8 cellular contexts compared by ENCODE assay signal in genomic region chr14:74921987-74922751, GRCh38. TPM values are rescaled to one million over a fixed set of nuclear protein-coding genes. Genes with fewer than 3 reads are reported as not detected.
DNase-seq lines count a peak whose midpoint lies in the region; ATAC-seq and TF ChIP-seq lines count a peak whose summit lies in the region.

No MANE protein-coding gene starts in this region.

- no peak for ATAC-seq in effector memory CD8-positive, alpha-beta T cell (replicated peaks)
- ATAC-seq in left lobe of liver = no peak

- no peaks in the 10 kb centered on the region for H3F3A ChIP-seq in neural progenitor cell (ENCODE audit: low read depth)

- H2AFZ ChIP-seq in neural progenitor cell (replicated peaks) = peak overlapping the region; percentile 99

- no peak for TF ChIP-seq CTCF in neural progenitor cell (IDR thresholded peaks at IDR 0.05)

- H3K27me3 Mint-ChIP-seq in CD8-positive, alpha-beta memory T cell = peaks cover 4 to 20% of the 10 kb centered on the region in 2 donors
- H3K27me3 Mint-ChIP-seq in effector memory CD8-positive, alpha-beta T cell = peaks cover 30 to 46% of the 10 kb centered on the region in 2 donors
- H3K27me3 Mint-ChIP-seq in neural progenitor cell (ENCODE audit: insufficient read depth, low read depth) = peaks cover 16% of the 10 kb centered on the region

- no peaks in the 10 kb centered on the region for H3K79me2 ChIP-seq in neural progenitor cell (ENCODE audit: low read depth)

- H3K4me3 Mint-ChIP-seq in CD8-positive, alpha-beta memory T cell = peak overlapping the region in 5 of 7 donors; percentile 48 to 76 (median 56)
- H3K4me3 Mint-ChIP-seq in effector memory CD8-positive, alpha-beta T cell = peak overlapping the region; percentile 59 to 60
- peak overlapping the region; percentile 86 for H3K4me3 Mint-ChIP-seq in neural progenitor cell

- CTCF ChIA-PET in CD8-positive, alpha-beta memory T cell (lab: Charles Lee) = interaction anchor here (1.1 to 3.1 kb wide), 6 partner anchors 9 to 167 kb away, joined by 3 to 13 read pairs (median 8); no protein-coding TSS in a partner anchor

- H3K36me3 ChIP-seq in CD8-positive, alpha-beta memory T cell (ENCODE audit: insufficient read depth, low read length) = no peaks in the 10 kb centered on the region
- H3K36me3 ChIP-seq in NT2/D1 (ENCODE audit: insufficient read depth, insufficient read length, low read length) (no peaks in the 10 kb centered on the region), neural progenitor cell (no peaks in the 10 kb centered on the region)

- H3K27ac Mint-ChIP-seq in CD8-positive, alpha-beta memory T cell = peak overlapping the region in 1 of 8 donors; percentile 32
- H3K27ac Mint-ChIP-seq in effector memory CD8-positive, alpha-beta T cell = no peak overlapping the region
- H3K27ac Mint-ChIP-seq in neural progenitor cell = no peak overlapping the region

- H3K4me3 ChIP-seq in CD8-positive, alpha-beta memory T cell (ENCODE audit: low read length) = no peak overlapping the region
- H3K4me3 ChIP-seq in NT2/D1 (ENCODE audit: insufficient read length, low read depth) (peak overlapping the region; percentile 61), neural progenitor cell (peak overlapping the region; percentile 71)

- H3K4me1 Mint-ChIP-seq in CD8-positive, alpha-beta memory T cell = peaks cover 0 to 13% (median 1%) of the 10 kb centered on the region in 3 donors
- H3K4me1 Mint-ChIP-seq in effector memory CD8-positive, alpha-beta T cell (ENCODE audit: low read depth in 2 of 2) = peaks cover 0 to 5% of the 10 kb centered on the region in 2 donors
- H3K4me1 Mint-ChIP-seq in neural progenitor cell = peaks cover 10% of the 10 kb centered on the region

- DNase-seq in CD8-positive, alpha-beta memory T cell = no peak
- DNase-seq in NT2/D1 (ENCODE audit: low read depth, low spot score) (no peak), neural progenitor cell (ENCODE audit: low spot score) (no peak), SKM-1 (lab: John Stamatoyannopoulos, UW; ENCODE audit: unreplicated experiment) (no peak), NAMALWA (ENCODE audit: low spot score) (no peak), left lobe of liver (ENCODE audit: low spot score) (no peak), activated gamma-delta T cell treated with Interleukin-2 at 50 U/mL for 16 hours (no peak)
- no peak for DNase-seq in effector memory CD8-positive, alpha-beta T cell

- H4K20me1 ChIP-seq in neural progenitor cell (ENCODE audit: low read depth) = no peaks in the 10 kb centered on the region

- H3K9ac ChIP-seq in NT2/D1 (ENCODE audit: insufficient read length, low read depth) (peak overlapping the region; percentile 42), neural progenitor cell (peak overlapping the region; percentile 76)

- H3K9me3 ChIP-seq in CD8-positive, alpha-beta memory T cell (ENCODE audit: low read length) = no peaks in the 10 kb centered on the region
- H3K9me3 ChIP-seq in NT2/D1 (ENCODE audit: insufficient read depth, low read length) (no peaks in the 10 kb centered on the region), neural progenitor cell (ENCODE audit: low read depth) (no peaks in the 10 kb centered on the region)

- H3K27me3 ChIP-seq in CD8-positive, alpha-beta memory T cell (ENCODE audit: insufficient read depth, low read length, poor library complexity, severe bottlenecking) = no peaks in the 10 kb centered on the region
- H3K27me3 ChIP-seq in NT2/D1 (ENCODE audit: insufficient read depth, insufficient read length) (peaks cover 13% of the 10 kb centered on the region), neural progenitor cell (peaks cover 23% of the 10 kb centered on the region)

- POLR2A ChIA-PET in CD8-positive, alpha-beta memory T cell (lab: Charles Lee) = interaction anchor here (0.6 kb wide), 1 partner anchor 201 kb away, joined by 3 read pairs; no protein-coding TSS in a partner anchor

- H3K4me2 ChIP-seq in neural progenitor cell = peak overlapping the region; percentile 76

- H3K9me3 Mint-ChIP-seq in CD8-positive, alpha-beta memory T cell = peaks cover 0 to 3% (median 0%) of the 10 kb centered on the region in 5 donors
- no peaks in the 10 kb centered on the region for H3K9me3 Mint-ChIP-seq in effector memory CD8-positive, alpha-beta T cell
- no peaks in the 10 kb centered on the region for H3K9me3 Mint-ChIP-seq in neural progenitor cell

- no peak overlapping the region for H3K27ac ChIP-seq in CD8-positive, alpha-beta memory T cell (ENCODE audit: low read depth, low read length)
- no peak overlapping the region for H3K27ac ChIP-seq in neural progenitor cell

- peaks cover 5% of the 10 kb centered on the region for H3K4me1 ChIP-seq in CD8-positive, alpha-beta memory T cell (ENCODE audit: insufficient read depth, low read length)
- H3K4me1 ChIP-seq in NT2/D1 (ENCODE audit: insufficient read depth, insufficient read length) (peaks cover 3% of the 10 kb centered on the region), neural progenitor cell (no peaks in the 10 kb centered on the region)

- H3K36me3 Mint-ChIP-seq in CD8-positive, alpha-beta memory T cell = peaks cover 0 to 5% (median 0%) of the 10 kb centered on the region in 3 donors
- H3K36me3 Mint-ChIP-seq in effector memory CD8-positive, alpha-beta T cell (ENCODE audit: insufficient read depth) = peaks cover 4% of the 10 kb centered on the region
- no peaks in the 10 kb centered on the region for H3K36me3 Mint-ChIP-seq in neural progenitor cell

RNA-seq across cellular contexts. Expression of gene RPS6KL1, which starts 0.9 kb away (rescaled TPM):
- total RNA-seq in CD8-positive, alpha-beta memory T cell = 1 to 10 TPM; 4.8 to 5.0 TPM
- polyA plus RNA-seq in CD8-positive, alpha-beta memory T cell = not detected
- 6.4 and 15.1 TPM in 2 replicates for total RNA-seq in neural progenitor cell (ENCODE audit: low replicate concordance)
- total RNA-seq in left lobe of liver = 4.6 TPM

RNA-seq across cellular contexts. Expression of gene PGF, which starts 33.2 kb away (rescaled TPM):
- total RNA-seq in CD8-positive, alpha-beta memory T cell = under 1 TPM in 1 of 2 experiments, not detected in 1; 0.29 TPM
- not detected for polyA plus RNA-seq in CD8-positive, alpha-beta memory T cell
- total RNA-seq in neural progenitor cell (ENCODE audit: low replicate concordance) (1.0 and 2.1 TPM in 2 replicates), left lobe of liver (2.8 TPM)

RNA-seq across cellular contexts. Expression of gene DLST, which starts 40.5 kb away (rescaled TPM):
- 100 to 1,000 TPM; 160 to 161 TPM for total RNA-seq in CD8-positive, alpha-beta memory T cell
- polyA plus RNA-seq in CD8-positive, alpha-beta memory T cell = 8.8 TPM
- 52.2 and 60.7 TPM in 2 replicates for total RNA-seq in neural progenitor cell (ENCODE audit: low replicate concordance)
- total RNA-seq in left lobe of liver = 65.6 TPM

RNA-seq across cellular contexts. Expression of gene PROX2, which starts 46.2 kb away (rescaled TPM):
- under 1 TPM; 0.24 to 0.33 TPM for total RNA-seq in CD8-positive, alpha-beta memory T cell
- not detected for polyA plus RNA-seq in CD8-positive, alpha-beta memory T cell
- total RNA-seq in neural progenitor cell (ENCODE audit: low replicate concordance) (not detected in 2 replicates), left lobe of liver (not detected)
